In the genomic region with DNA sequence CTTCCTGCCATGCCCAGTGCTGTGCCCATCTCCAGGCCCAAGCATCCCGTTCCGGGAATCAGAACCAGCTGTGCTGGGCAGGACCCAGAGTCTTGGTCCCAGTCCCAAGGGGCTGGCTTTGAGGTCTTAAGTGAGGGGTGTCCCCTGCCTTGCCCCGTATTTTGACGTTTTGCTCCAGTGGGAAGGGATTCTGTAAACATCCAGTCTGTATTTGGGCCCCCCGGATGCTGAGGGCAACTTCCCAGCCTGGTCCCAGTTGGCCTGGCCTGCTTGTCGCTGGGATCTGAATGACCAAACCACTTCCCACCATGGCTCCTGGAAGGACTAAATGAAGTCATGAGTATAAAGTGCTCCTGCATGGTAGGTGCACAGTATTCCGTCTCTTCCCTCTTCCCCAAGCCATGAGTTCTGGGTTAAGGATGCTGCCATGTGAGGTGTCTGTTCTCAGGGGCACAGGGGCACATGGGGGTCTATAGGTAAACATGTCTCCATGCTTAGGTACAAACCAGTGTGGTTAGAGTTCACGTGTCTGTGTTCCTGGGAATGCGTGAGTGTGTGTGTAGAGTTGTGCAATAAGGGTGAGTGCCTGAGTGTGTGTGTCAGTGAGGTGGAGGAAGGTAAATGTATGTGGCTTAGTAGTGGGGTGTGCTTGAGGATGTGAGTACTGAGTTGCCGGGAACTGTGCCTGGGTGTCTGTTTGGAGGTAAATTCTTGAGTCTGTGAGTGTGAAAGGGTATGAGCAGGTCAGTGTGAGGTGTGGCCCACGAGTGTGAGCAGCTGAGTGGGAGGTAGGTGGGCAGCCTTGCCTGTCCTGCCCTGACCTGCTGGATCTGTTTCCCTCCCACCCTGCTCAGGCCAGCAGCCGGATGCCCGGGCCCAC, we compare ENCODE assay signal across 8 cellular contexts. TPM values are rescaled to one million over a fixed set of nuclear protein-coding genes. Genes with fewer than 3 reads are reported as not detected.
DNase-seq lines count a peak whose midpoint lies in the region; ATAC-seq, FAIRE-seq and TF ChIP-seq lines count a peak whose summit lies in the region.

No MANE protein-coding gene starts in this region.

- peaks cover 46% of the 10 kb centered on the region for H3K4me1 ChIP-seq in left ventricle myocardium inferior
- H3K4me1 ChIP-seq in small intestine (ENCODE audit: control insufficient read depth in 2 of 2, insufficient read depth in 1 of 2, low read depth in 1 of 2, low read length in 1 of 2): peaks cover 13 to 14% of the 10 kb centered on the region in 2 donors

- intact Hi-C loops in left ventricle myocardium inferior (cut with micrococcal nuclease): no loop called here

- DNase-seq in HCEC 1CT (peak; percentile 42), T-helper 17 cell (no peak), left ventricle myocardium inferior (no peak), small intestine (peak; percentile 33), kidney glomerular epithelial cell (lab: John Stamatoyannopoulos, UW) (no peak), inferior parietal cortex (ENCODE audit: extremely low spot score) (no peak), occipital lobe (lab: John Stamatoyannopoulos, UW) (no peak)

- H3K9me3 ChIP-seq in T-helper 17 cell (ENCODE audit: control insufficient read depth, low read length, poor library complexity, severe bottlenecking): no peaks in the 10 kb centered on the region
- no peaks in the 10 kb centered on the region for H3K9me3 ChIP-seq in left ventricle myocardium inferior (replicated peaks)
- H3K9me3 ChIP-seq in small intestine (ENCODE audit: control insufficient read depth, low read depth): no peaks in the 10 kb centered on the region

- 47 to 63% (median 58%) methylated on average over 13 of the region's 13 CpGs for WGBS in small intestine, 3 donors

- H3K4me3 ChIP-seq in left ventricle myocardium inferior: peak overlapping the region; percentile 87
- no peak overlapping the region for H3K4me3 ChIP-seq in small intestine (ENCODE audit: low read depth in 1 of 2, low read length in 2 of 2)

- peak overlapping the region; percentile 95 for H3K4me3 Mint-ChIP-seq in T-helper 17 cell

- H3K27ac ChIP-seq in left ventricle myocardium inferior (replicated peaks) (peak overlapping the region; percentile 73), small intestine (ENCODE audit: low read depth in 1 of 2, low read length in 1 of 2) (peak overlapping the region; percentile 24 to 42)

- H3K4me1 Mint-ChIP-seq in T-helper 17 cell: peaks cover 59% of the 10 kb centered on the region

- H3K27ac Mint-ChIP-seq in T-helper 17 cell: no peak overlapping the region

- H3K36me3 Mint-ChIP-seq in T-helper 17 cell (ENCODE audit: low read depth): peaks cover 17% of the 10 kb centered on the region

- no peak for FAIRE-seq in small intestine (lab: Jason Lieb, UNC)

- no peaks in the 10 kb centered on the region for H3K27me3 ChIP-seq in left ventricle myocardium inferior (ENCODE audit: low read depth)
- no peaks in the 10 kb centered on the region for H3K27me3 ChIP-seq in small intestine (ENCODE audit: control insufficient read depth in 2 of 2, insufficient read depth in 2 of 2, low read length in 2 of 2)

- ATAC-seq in T-helper 17 cell (no peak), GM19463 (IDR thresholded peaks at IDR 0.05; ENCODE audit: unreplicated experiment) (no peak)

- no peak for TF ChIP-seq CTCF in left ventricle myocardium inferior (IDR thresholded peaks at IDR 0.05; ENCODE audit: borderline replicate concordance)

- no peaks in the 10 kb centered on the region for H3K27me3 Mint-ChIP-seq in T-helper 17 cell

- peaks cover 27% of the 10 kb centered on the region for H3K36me3 ChIP-seq in left ventricle myocardium inferior
- peaks cover 0 to 4% of the 10 kb centered on the region in 2 donors for H3K36me3 ChIP-seq in small intestine (ENCODE audit: control insufficient read depth in 2 of 2, insufficient read depth in 2 of 2, low read length in 2 of 2)

RNA-seq across cellular contexts. Expression of a gene that starts 1.5 kb away (rescaled TPM):
- total RNA-seq in T-helper 17 cell (1 to 10 TPM; 2.8 to 3.4 TPM), left ventricle myocardium inferior (40.3 TPM), occipital lobe (93.9 TPM)
- 10 to 100 TPM in 2 of 3 donors, 1 to 10 TPM in 1; 8.9 to 31.8 (median 20.0) TPM for polyA plus RNA-seq in small intestine

RNA-seq across cellular contexts. Expression of a gene that starts 5.7 kb away (rescaled TPM):
- total RNA-seq in T-helper 17 cell (10 to 100 TPM; 72.1 to 80.5 TPM), left ventricle myocardium inferior (80.6 TPM), occipital lobe (183 TPM)
- 100 to 1,000 TPM; 104 to 245 (median 201) TPM for polyA plus RNA-seq in small intestine

RNA-seq across cellular contexts. Expression of a gene that starts 10.7 kb away (rescaled TPM):
- total RNA-seq in T-helper 17 cell (10 to 100 TPM; 17.7 to 24.4 TPM), left ventricle myocardium inferior (18.2 TPM), occipital lobe (15.9 TPM)
- polyA plus RNA-seq in small intestine: 10 to 100 TPM in 2 of 3 donors, 1 to 10 TPM in 1; 5.8 to 25.2 (median 11.3) TPM

RNA-seq across cellular contexts. Expression of a gene that starts 10.9 kb away (rescaled TPM):
- total RNA-seq in T-helper 17 cell (1 to 10 TPM; 1.4 to 1.5 TPM), left ventricle myocardium inferior (1.4 TPM), occipital lobe (7.2 TPM)
- polyA plus RNA-seq in small intestine: 10 to 100 TPM in 2 of 3 donors, 1 to 10 TPM in 1; 5.8 to 35.1 (median 20.4) TPM

RNA-seq across cellular contexts. Expression of a gene that starts 33.7 kb away (rescaled TPM):
- total RNA-seq in T-helper 17 cell (10 to 100 TPM; 10.6 to 12.5 TPM), left ventricle myocardium inferior (57.4 TPM), occipital lobe (13.7 TPM)
- 10 to 100 TPM; 14.2 to 24.8 (median 19.2) TPM for polyA plus RNA-seq in small intestine

Comparison
In these comparisons a context has a peak if more than half of its experiments do, and no peak if none do; other contexts are left out.
1. DNase-seq: peak in HCEC 1CT (single experiment) and small intestine (single experiment); none in T-helper 17 cell (0 of 3), left ventricle myocardium inferior (single experiment), kidney glomerular epithelial cell (single experiment), inferior parietal cortex (single experiment) and occipital lobe (single experiment).